ENCODE assay signal across 9 cellular contexts in genomic region chr2:17879137-17879912, GRCh38. TPM values are rescaled to one million over a fixed set of nuclear protein-coding genes. Genes with fewer than 3 reads are reported as not detected.
DNase-seq lines count a peak whose midpoint lies in the region; ATAC-seq and TF ChIP-seq lines count a peak whose summit lies in the region.
"Had no signal": no experiment of that assay in that cellular context is flagged by ENCODE, and none has a peak within 500 bp of the region (broad histone marks: within the 10 kb centered on the region; RNA-seq: fewer than 3 reads in every experiment).

No MANE protein-coding gene starts in this region.

- H3K4me3 Mint-ChIP-seq in activated T-cell treated with anti-CD3 and anti-CD28 coated beads, Interleukin-2, amount 50 U/mL, for 4 hours, result peak overlapping the region; percentile 57
- H3K4me3 Mint-ChIP-seq in chondrocyte (ENCODE audit: unreplicated experiment), result peak overlapping the region; percentile 64

- no peak overlapping the region for H3K9ac ChIP-seq in OCI-LY3 (ENCODE audit: low read length)

- H3K9me3 ChIP-seq in OCI-LY3 (ENCODE audit: insufficient read depth, low read length) (no peaks in the 10 kb centered on the region), stomach (no peaks in the 10 kb centered on the region)
- H3K9me3 ChIP-seq: neutrophil had no signal

- H3K27ac Mint-ChIP-seq in chondrocyte (ENCODE audit: unreplicated experiment), result no peak overlapping the region

- H3K79me2 ChIP-seq in OCI-LY3 (ENCODE audit: low read length), result no peaks in the 10 kb centered on the region

- no peak for TF ChIP-seq EP300 in stomach (IDR thresholded peaks at IDR 0.05)

- peaks cover 3% of the 10 kb centered on the region for H3K9me3 Mint-ChIP-seq in activated T-cell treated with anti-CD3 and anti-CD28 coated beads, Interleukin-2, amount 50 U/mL, for 4 hours
- H3K9me3 Mint-ChIP-seq in chondrocyte (ENCODE audit: low read depth), result no peaks in the 10 kb centered on the region

- no peak for DNase-seq in activated T-cell treated with anti-CD3 and anti-CD28 coated beads, Interleukin-2, amount 50 U/mL, for 4 hours
- DNase-seq in activated T-cell treated with anti-CD3 and anti-CD28 coated beads for 4 hours, result no peak
- DNase-seq in chondrocyte (ENCODE audit: low spot score), result no peak
- peak; percentile 91 for DNase-seq in left kidney (ENCODE audit: low read depth, low spot score)
- peak; percentile 75 for DNase-seq in stomach
- DNase-seq in SHP77 treated with DMSO at 0.1 percent for 48 hours (lab: John Stamatoyannopoulos, UW), result no peak

- no peaks in the 10 kb centered on the region for H3K36me3 Mint-ChIP-seq in activated T-cell treated with anti-CD3 and anti-CD28 coated beads, Interleukin-2, amount 50 U/mL, for 4 hours (ENCODE audit: insufficient read depth)
- peaks cover 2% of the 10 kb centered on the region for H3K36me3 Mint-ChIP-seq in chondrocyte (ENCODE audit: low read depth)

- H2AFZ ChIP-seq in OCI-LY3 (ENCODE audit: low read depth, low read length), result peak overlapping the region; percentile 71; the same call in 1 of the 2 replicates

- H4K20me1 ChIP-seq in OCI-LY3 (ENCODE audit: insufficient read depth, low read length), result no peaks in the 10 kb centered on the region

- H3K4me1 ChIP-seq in OCI-LY3 (ENCODE audit: low read length) (peaks cover 7% of the 10 kb centered on the region; the same call in 1 of the 2 replicates), stomach (peaks cover 15 to 47% (median 35%) of the 10 kb centered on the region in 4 donors)

- intact Hi-C loops in stomach (cut with DNase I; ENCODE audit: low total_unique reads), result no loop called here

- ATAC-seq in activated T-cell treated with anti-CD3 and anti-CD28 coated beads, Interleukin-2, amount 50 U/mL, for 4 hours, result peak in 1 of 2 donors; percentile 17
- peak; percentile 33 for ATAC-seq in HG03354 (IDR thresholded peaks at IDR 0.05; ENCODE audit: poor library complexity, severe bottlenecking, unreplicated experiment)

- WGBS in stomach, 5 donors, result 1 to 2% (median 1%) methylated on average over 24 to 49 of the region's 49 CpGs

- H3K4me1 Mint-ChIP-seq in activated T-cell treated with anti-CD3 and anti-CD28 coated beads, Interleukin-2, amount 50 U/mL, for 4 hours (ENCODE audit: low read depth), result peaks cover 15% of the 10 kb centered on the region
- peaks cover 14% of the 10 kb centered on the region for H3K4me1 Mint-ChIP-seq in chondrocyte (ENCODE audit: low read depth)

- H3K27me3 ChIP-seq in OCI-LY3 (ENCODE audit: low read depth, low read length), result peaks cover 63% of the 10 kb centered on the region
- peaks cover 0 to 44% (median 3%) of the 10 kb centered on the region in 3 donors for H3K27me3 ChIP-seq in stomach

- no peak for TF ChIP-seq CTCF in OCI-LY3 (IDR thresholded peaks at IDR 0.05; ENCODE audit: low read depth, low read length)
- peak; percentile 49 for TF ChIP-seq CTCF in chondrocyte (IDR thresholded peaks at IDR 0.05)
- TF ChIP-seq CTCF in stomach (IDR thresholded peaks at IDR 0.05), result peak in 1 of 7 experiments; percentile 13

- TF ChIP-seq POLR2A in stomach (IDR thresholded peaks at IDR 0.05), result no peak

- H3K27ac ChIP-seq in OCI-LY3 (ENCODE audit: low read length), result no peak overlapping the region
- H3K27ac ChIP-seq in stomach, result peak overlapping the region; percentile 66 to 91 (median 83)
- H3K27ac ChIP-seq: neutrophil had no signal

- peaks cover 67% of the 10 kb centered on the region for H3K27me3 Mint-ChIP-seq in activated T-cell treated with anti-CD3 and anti-CD28 coated beads, Interleukin-2, amount 50 U/mL, for 4 hours (ENCODE audit: low read depth)
- H3K27me3 Mint-ChIP-seq in chondrocyte (ENCODE audit: low read depth), result peaks cover 67% of the 10 kb centered on the region

- no peaks in the 10 kb centered on the region for H3K36me3 ChIP-seq in OCI-LY3 (replicated peaks; ENCODE audit: low read depth, low read length)
- H3K36me3 ChIP-seq in stomach, result no peaks in the 10 kb centered on the region
- H3K36me3 ChIP-seq: neutrophil had no signal

- H3K4me3 ChIP-seq in OCI-LY3 (ENCODE audit: low read length), result peak overlapping the region; percentile 78
- peak overlapping the region; percentile 64 to 93 (median 70) for H3K4me3 ChIP-seq in stomach

- peak overlapping the region; percentile 85 for H3K4me2 ChIP-seq in OCI-LY3 (ENCODE audit: low read length)

RNA-seq across cellular contexts. Expression of gene KCNS3, which starts 0.9 kb away (rescaled TPM):
- total RNA-seq in activated T-cell treated with anti-CD3 and anti-CD28 coated beads, Interleukin-2, amount 50 U/mL, for 4 hours, result not detected
- total RNA-seq in chondrocyte (0.37 to 0.41 TPM in 2 of 3 replicates, not detected in the other), stomach (100 to 1,000 TPM in 2 of 5 donors, 10 to 100 TPM in 3; 18.1 to 150 (median 31.0) TPM)
- polyA plus RNA-seq in stomach, result 10 to 100 TPM in 2 of 3 donors, 1 to 10 TPM in 1; 7.6 to 15.0 (median 12.3) TPM

Comparison
In these comparisons a context has a peak if more than half of its experiments do, and no peak if none do; other contexts are left out.
1. DNase-seq: peak in left kidney (single experiment) and stomach (single experiment); none in activated T-cell treated with anti-CD3 and anti-CD28 coated beads, Interleukin-2, amount 50 U/mL, for 4 hours (single experiment), activated T-cell treated with anti-CD3 and anti-CD28 coated beads for 4 hours (single experiment), chondrocyte (single experiment) and SHP77 treated with DMSO at 0.1 percent for 48 hours (single experiment).
2. RNA of gene KCNS3, which starts 0.9 kb away (total RNA-seq): 18.1 to 150 TPM in stomach; 0.37 to 0.41 TPM in chondrocyte and not detected in activated T-cell treated with anti-CD3 and anti-CD28 coated beads, Interleukin-2, amount 50 U/mL, for 4 hours; every median in the first group is over 10 times any median in the second.